ENCODE assay signal across 14 cellular contexts in the genomic region with DNA sequence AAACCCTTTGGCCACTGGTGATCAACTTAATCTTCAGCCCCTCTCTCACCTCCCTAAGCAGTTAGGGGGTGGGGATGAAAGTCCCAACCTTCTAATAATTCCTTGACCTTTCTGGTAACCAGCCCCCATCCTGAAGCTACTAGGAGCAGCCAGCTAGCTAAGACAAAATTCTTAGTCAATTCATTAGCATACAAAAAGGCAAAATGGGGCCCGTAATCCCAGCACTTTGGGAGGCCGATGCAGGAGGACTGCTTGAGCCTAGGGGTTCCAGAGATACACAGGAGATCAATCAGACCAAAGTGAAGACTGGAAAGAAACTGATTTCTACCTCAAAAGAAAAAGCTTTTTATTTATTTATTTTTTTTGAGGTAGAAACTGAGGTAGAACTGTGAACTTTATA. TPM values are rescaled to one million over a fixed set of nuclear protein-coding genes. Genes with fewer than 3 reads are reported as not detected.
DNase-seq lines count a peak whose midpoint lies in the region; ATAC-seq and TF ChIP-seq lines count a peak whose summit lies in the region.
"Had no signal": no experiment of that assay in that cellular context is flagged by ENCODE, and none has a peak within 500 bp of the region (broad histone marks: within the 10 kb centered on the region; RNA-seq: fewer than 3 reads in every experiment).

No MANE protein-coding gene starts in this region.

- POLR2A ChIA-PET in T-cell (lab: Charles Lee): interaction anchor here (0.6 to 1.1 kb wide), 3 partner anchors 14 to 40 kb away, joined by 3 to 5 read pairs (median 4); no protein-coding TSS in a partner anchor

- no peak for DNase-seq in activated T-cell treated with anti-CD3 and anti-CD28 coated beads, Interleukin-2, amount 50 U/mL, for 72 hours
- DNase-seq in activated T-cell treated with anti-CD3 and anti-CD28 coated beads for 4 hours (no peak), T-cell (no peak), fibroblast of the aortic adventitia (ENCODE audit: low read depth) (no peak), NCI-H82 (lab: John Stamatoyannopoulos, UW) (no peak)
- no peak for DNase-seq in stimulated activated effector memory CD8-positive, alpha-beta T cell treated with anti-CD3 and anti-CD28 coated beads, Interleukin-12 subunit alpha, Interleukin-12 subunit beta, amount 100 ng/mL, for 72 hours (ENCODE audit: low spot score in 2 of 2)
- DNase-seq: activated CD4-positive, alpha-beta memory T cell treated with anti-CD3 and anti-CD28 coated beads for 36 hours; midbrain; NCI-H2171; stomach had no signal

- H3K27me3 Mint-ChIP-seq in activated T-cell treated with anti-CD3 and anti-CD28 coated beads, Interleukin-2, amount 50 U/mL, for 72 hours (ENCODE audit: low read depth): peaks cover 10% of the 10 kb centered on the region
- H3K27me3 Mint-ChIP-seq in T-cell: no peaks in the 10 kb centered on the region
- H3K27me3 Mint-ChIP-seq: activated CD4-positive, alpha-beta memory T cell treated with anti-CD3 and anti-CD28 coated beads for 36 hours had no signal

- H3K27ac Mint-ChIP-seq in activated T-cell treated with anti-CD3 and anti-CD28 coated beads, Interleukin-2, amount 50 U/mL, for 72 hours: no peak overlapping the region
- H3K27ac Mint-ChIP-seq in T-cell: no peak overlapping the region
- H3K27ac Mint-ChIP-seq in stimulated activated effector memory CD8-positive, alpha-beta T cell treated with anti-CD3 and anti-CD28 coated beads, Interleukin-12 subunit alpha, Interleukin-12 subunit beta, amount 100 ng/mL, for 72 hours: no peak overlapping the region

- TF ChIP-seq CTCF in fibroblast of the aortic adventitia (IDR thresholded peaks at IDR 0.05; ENCODE audit: insufficient read depth, low read length): no peak

- CTCF ChIA-PET in T-cell (lab: Charles Lee): interaction anchor here in 1 of 2 donors (0.9 kb wide), 1 partner anchor 51 kb away, joined by 3 read pairs; no protein-coding TSS in a partner anchor

- peaks cover 6% of the 10 kb centered on the region in 2 donors for H3K36me3 Mint-ChIP-seq in activated T-cell treated with anti-CD3 and anti-CD28 coated beads, Interleukin-2, amount 50 U/mL, for 72 hours (ENCODE audit: insufficient read depth in 2 of 2)
- H3K36me3 Mint-ChIP-seq in T-cell: peaks cover 17% of the 10 kb centered on the region
- peaks cover 10% of the 10 kb centered on the region for H3K36me3 Mint-ChIP-seq in stimulated activated effector memory CD8-positive, alpha-beta T cell treated with anti-CD3 and anti-CD28 coated beads, Interleukin-12 subunit alpha, Interleukin-12 subunit beta, amount 100 ng/mL, for 72 hours

- peak overlapping the region; percentile 29 for H3K4me3 ChIP-seq in fibroblast of the aortic adventitia (ENCODE audit: low read depth, low read length)

- no peaks in the 10 kb centered on the region for H3K9me3 Mint-ChIP-seq in activated T-cell treated with anti-CD3 and anti-CD28 coated beads, Interleukin-2, amount 50 U/mL, for 72 hours
- no peaks in the 10 kb centered on the region for H3K9me3 Mint-ChIP-seq in T-cell
- H3K9me3 Mint-ChIP-seq in stimulated activated effector memory CD8-positive, alpha-beta T cell treated with anti-CD3 and anti-CD28 coated beads, Interleukin-12 subunit alpha, Interleukin-12 subunit beta, amount 100 ng/mL, for 72 hours: no peaks in the 10 kb centered on the region
- H3K9me3 Mint-ChIP-seq: activated CD4-positive, alpha-beta memory T cell treated with anti-CD3 and anti-CD28 coated beads for 36 hours had no signal

- ATAC-seq in activated T-cell treated with anti-CD3 and anti-CD28 coated beads, Interleukin-2, amount 50 U/mL, for 72 hours (replicated peaks in 1 of 2): no peak
- ATAC-seq in T-cell (replicated peaks in 1 of 4) (no peak), GM19328 (IDR thresholded peaks at IDR 0.05; ENCODE audit: unreplicated experiment) (no peak), HG02840 (IDR thresholded peaks at IDR 0.05; ENCODE audit: low FRiP score, unreplicated experiment) (no peak)
- ATAC-seq in stimulated activated effector memory CD8-positive, alpha-beta T cell treated with anti-CD3 and anti-CD28 coated beads, Interleukin-12 subunit alpha, Interleukin-12 subunit beta, amount 100 ng/mL, for 72 hours: no peak
- ATAC-seq: gastroesophageal sphincter, Right ventricle myocardium inferior had no signal

- peaks cover 68% of the 10 kb centered on the region for H3K4me1 Mint-ChIP-seq in activated T-cell treated with anti-CD3 and anti-CD28 coated beads, Interleukin-2, amount 50 U/mL, for 72 hours (ENCODE audit: low read depth)
- H3K4me1 Mint-ChIP-seq in T-cell: peaks cover 66 to 70% (median 67%) of the 10 kb centered on the region in 3 donors
- peaks cover 50% of the 10 kb centered on the region for H3K4me1 Mint-ChIP-seq in stimulated activated effector memory CD8-positive, alpha-beta T cell treated with anti-CD3 and anti-CD28 coated beads, Interleukin-12 subunit alpha, Interleukin-12 subunit beta, amount 100 ng/mL, for 72 hours

- H3K4me3 Mint-ChIP-seq in activated T-cell treated with anti-CD3 and anti-CD28 coated beads, Interleukin-2, amount 50 U/mL, for 72 hours: peak overlapping the region; percentile 67 to 100
- H3K4me3 Mint-ChIP-seq in T-cell: peak overlapping the region; percentile 64 to 100 (median 99)
- peak overlapping the region; percentile 100 for H3K4me3 Mint-ChIP-seq in stimulated activated effector memory CD8-positive, alpha-beta T cell treated with anti-CD3 and anti-CD28 coated beads, Interleukin-12 subunit alpha, Interleukin-12 subunit beta, amount 100 ng/mL, for 72 hours

RNA-seq across cellular contexts. Expression of gene ASCC3, which starts 1.8 kb away (rescaled TPM):
- 10 to 100 TPM; 54.9 to 66.3 TPM for total RNA-seq in activated T-cell treated with anti-CD3 and anti-CD28 coated beads, Interleukin-2, amount 50 U/mL, for 72 hours
- total RNA-seq in T-cell: 10 to 100 TPM; 39.2 to 49.6 (median 44.2) TPM
- 87.5 and 132 TPM in 2 replicates for total RNA-seq in fibroblast of the aortic adventitia (ENCODE audit: low replicate concordance)
